ENCODE assay signal across 20 cellular contexts in the genomic region with DNA sequence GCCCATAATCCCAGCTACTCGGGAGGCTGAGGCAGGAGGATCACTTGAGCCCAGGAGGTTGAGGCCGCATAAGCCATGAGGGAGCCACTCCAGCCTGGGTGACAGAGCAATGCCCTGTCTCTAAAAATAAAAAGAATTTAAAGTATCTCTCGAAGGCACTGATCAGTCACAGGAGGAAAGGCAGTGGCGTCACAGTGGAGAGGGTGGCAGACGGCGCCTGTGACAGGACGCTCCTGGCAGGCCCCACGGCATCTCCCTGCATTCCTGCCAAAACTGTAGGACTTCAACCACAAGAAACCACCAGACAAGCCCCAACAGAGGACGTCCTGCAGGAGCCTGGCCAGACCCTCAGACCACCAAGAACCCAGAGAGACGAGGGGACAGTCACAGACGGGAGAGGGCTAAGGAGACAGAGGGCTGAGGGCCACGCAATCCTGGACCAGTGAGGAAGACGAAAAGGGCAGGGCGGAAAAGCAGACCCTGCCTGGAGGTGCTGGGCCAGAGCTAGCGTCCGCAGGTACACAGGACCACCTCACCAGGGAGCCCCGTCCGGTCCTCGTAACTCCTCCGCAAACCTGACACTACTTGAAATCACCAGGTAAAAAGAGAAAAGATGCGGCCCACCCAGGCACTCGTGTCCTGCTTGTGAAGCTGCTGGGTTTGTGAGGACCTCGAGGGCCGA. TPM values are rescaled to one million over a fixed set of nuclear protein-coding genes. Genes with fewer than 3 reads are reported as not detected.
A peak's percentile ranks its signal among the peaks of the same experiment; 100 is the strongest.
DNase-seq lines count a peak whose midpoint lies in the region; ATAC-seq and TF ChIP-seq lines count a peak whose summit lies in the region.
"Had no signal": no experiment of that assay in that cellular context is flagged by ENCODE, and none has a peak within 500 bp of the region (broad histone marks: within the 10 kb centered on the region; RNA-seq: fewer than 3 reads in every experiment).

No MANE protein-coding gene starts in this region.

- H3K9ac ChIP-seq in HUES6 (ENCODE audit: low read length): peak overlapping the region; percentile 29

- peak overlapping the region; percentile 74 to 100 (median 89) for H3K27ac Mint-ChIP-seq in CD14-positive monocyte
- H3K27ac Mint-ChIP-seq in nephron progenitor cell: peak overlapping the region; percentile 86
- H3K27ac Mint-ChIP-seq in mesothelial cell of epicardium: no peak overlapping the region
- H3K27ac Mint-ChIP-seq: CD8-positive, alpha-beta T cell had no signal

- H3K9me3 Mint-ChIP-seq in CD14-positive monocyte (no peaks in the 10 kb centered on the region), nephron progenitor cell (peaks cover 11% of the 10 kb centered on the region), mesothelial cell of epicardium (peaks cover 4% of the 10 kb centered on the region)
- H3K9me3 Mint-ChIP-seq: CD8-positive, alpha-beta T cell; naive B cell had no signal

- peaks cover 52 to 59% of the 10 kb centered on the region in 2 donors for H3K36me3 Mint-ChIP-seq in CD14-positive monocyte
- H3K36me3 Mint-ChIP-seq in nephron progenitor cell (ENCODE audit: low read depth): peaks cover 34% of the 10 kb centered on the region
- H3K36me3 Mint-ChIP-seq in mesothelial cell of epicardium: peaks cover 22% of the 10 kb centered on the region

- peaks cover 0 to 6% (median 0%) of the 10 kb centered on the region in 3 donors for H3K27me3 Mint-ChIP-seq in CD14-positive monocyte (ENCODE audit: low read depth in 3 of 3)
- H3K27me3 Mint-ChIP-seq in nephron progenitor cell (ENCODE audit: low read depth, poor library complexity): peaks cover 3% of the 10 kb centered on the region
- no peaks in the 10 kb centered on the region for H3K27me3 Mint-ChIP-seq in mesothelial cell of epicardium (ENCODE audit: low read depth)

- peaks cover 10% of the 10 kb centered on the region; the same call in 1 of the 2 replicates for H3K9me3 ChIP-seq in HUES6 (ENCODE audit: control insufficient read depth, insufficient read depth, low read depth, low read length)
- H3K9me3 ChIP-seq: prostate gland, suprapubic skin had no signal

- H3K27ac ChIP-seq in HUES6 (ENCODE audit: low read depth, low read length) (no peak overlapping the region), dorsolateral prefrontal cortex (peak overlapping the region in 57 of 59 donors; percentile 18 to 100 (median 98))
- H3K27ac ChIP-seq: cardiac muscle cell, prostate gland, suprapubic skin had no signal

- H3K4me1 ChIP-seq in HUES6 (ENCODE audit: control insufficient read depth, insufficient read depth, low read length): no peaks in the 10 kb centered on the region

- H3K4me1 Mint-ChIP-seq in CD14-positive monocyte: peaks cover 47% of the 10 kb centered on the region
- peaks cover 22% of the 10 kb centered on the region for H3K4me1 Mint-ChIP-seq in nephron progenitor cell
- peaks cover 13% of the 10 kb centered on the region for H3K4me1 Mint-ChIP-seq in mesothelial cell of epicardium

- no peak for ATAC-seq in GM21528 (IDR thresholded peaks at IDR 0.05; ENCODE audit: low FRiP score, unreplicated experiment)
- ATAC-seq: activated CD4-positive, CD25-positive, alpha-beta regulatory T cell treated with anti-CD3 and anti-CD28 coated beads, Interleukin-2, amount 50 U/mL, for 24 hours; CD8-positive, alpha-beta T cell; Panc1 had no signal

- TF ChIP-seq CTCF in CD14-positive monocyte (IDR thresholded peaks at IDR 0.05) (no peak), dorsolateral prefrontal cortex (IDR thresholded peaks at IDR 0.05 in 54 of 56, conservative IDR thresholded peaks at IDR 0.05 in 2 of 56; ENCODE audit: low read depth in 1 of 56, partially characterized antibody in 56 of 56) (no peak), nephron progenitor cell (IDR thresholded peaks at IDR 0.05) (no peak), mesothelial cell of epicardium (IDR thresholded peaks at IDR 0.05; ENCODE audit: unreplicated experiment) (no peak)

- H3K36me3 ChIP-seq in HUES6 (ENCODE audit: control insufficient read depth, insufficient read depth, low read length): peaks cover 54% of the 10 kb centered on the region

- no peak overlapping the region for H3K4me3 ChIP-seq in HUES6 (ENCODE audit: low read depth, low read length)
- H3K4me3 ChIP-seq in dorsolateral prefrontal cortex: peak overlapping the region in 1 of 59 donors; percentile 92
- H3K4me3 ChIP-seq: cardiac muscle cell, prostate gland, suprapubic skin had no signal

- H3K4me3 Mint-ChIP-seq in CD14-positive monocyte (no peak overlapping the region), nephron progenitor cell (no peak overlapping the region), mesothelial cell of epicardium (no peak overlapping the region)
- H3K4me3 Mint-ChIP-seq: CD8-positive, alpha-beta T cell had no signal

- DNase-seq in CD14-positive monocyte (ENCODE audit: low spot score) (no peak), dorsolateral prefrontal cortex (no peak), nephron progenitor cell (no peak), mesothelial cell of epicardium (ENCODE audit: low spot score in 2 of 2, unreplicated experiment in 2 of 2) (no peak), erythroblast (lab: John Stamatoyannopoulos, UW) (no peak)
- DNase-seq: CD8-positive, alpha-beta T cell; DMS53; head of caudate nucleus; mammary epithelial cell; naive B cell; NCI-H1694; small intestine; stimulated activated CD4-positive, alpha-beta T cell treated with anti-CD3 and anti-CD28 coated beads, Interleukin-4, amount 100 ng/mL, for 24 hours had no signal

- no peak for TF ChIP-seq POLR2A in erythroblast (IDR thresholded peaks at IDR 0.05; ENCODE audit: low read length)

- H3K27me3 ChIP-seq in HUES6 (ENCODE audit: control insufficient read depth, insufficient read depth, low read length) (no peaks in the 10 kb centered on the region), dorsolateral prefrontal cortex (no peaks in the 10 kb centered on the region)
- H3K27me3 ChIP-seq: cardiac muscle cell, suprapubic skin had no signal

- intact Hi-C loops in CD14-positive monocyte (cut with micrococcal nuclease) (loop anchor here in 1 of 2 donors (10.0 kb wide), 1 partner anchor 296 kb away; a partner anchor contains a TSS), dorsolateral prefrontal cortex (cut with DNase I) (no loop called here)

RNA-seq across cellular contexts. Expression of a gene that starts 5.9 kb away (rescaled TPM):
- polyA plus RNA-seq in CD14-positive monocyte: 100 to 1,000 TPM; 443 to 445 TPM
- total RNA-seq in dorsolateral prefrontal cortex (100 to 1,000 TPM in 68 of 120 experiments, 10 to 100 TPM in 52; 67.4 to 242 (median 102) TPM), mesothelial cell of epicardium (81.7 to 89.4 TPM (median 83.2 TPM) in 3 replicates)

RNA-seq across cellular contexts. Expression of a gene that starts 34.2 kb away (rescaled TPM):
- 10 to 100 TPM; 10.1 to 10.3 TPM for polyA plus RNA-seq in CD14-positive monocyte
- total RNA-seq in dorsolateral prefrontal cortex (100 to 1,000 TPM in 19 of 120 experiments, 10 to 100 TPM in 101; 50.7 to 122 (median 86.8) TPM), mesothelial cell of epicardium (35.1 to 41.5 TPM (median 39.3 TPM) in 3 replicates)

RNA-seq across cellular contexts. Expression of a gene that starts 36.2 kb away (rescaled TPM):
- under 1 TPM in 1 of 2 donors, not detected in 1; 0.09 TPM for polyA plus RNA-seq in CD14-positive monocyte
- total RNA-seq in dorsolateral prefrontal cortex (1 to 10 TPM; 1.5 to 6.7 (median 3.8) TPM), mesothelial cell of epicardium (3.0 to 3.4 TPM (median 3.2 TPM) in 3 replicates)

RNA-seq across cellular contexts. Expression of a gene that starts 51.1 kb away (rescaled TPM):
- polyA plus RNA-seq in CD14-positive monocyte: 10 to 100 TPM in 1 of 2 donors, 1 to 10 TPM in 1; 9.3 to 12.4 TPM
- 10 to 100 TPM; 32.5 to 82.7 (median 53.2) TPM for total RNA-seq in dorsolateral prefrontal cortex
- 39.0 to 49.7 TPM (median 42.1 TPM) in 3 replicates for total RNA-seq in mesothelial cell of epicardium

RNA-seq across cellular contexts. Expression of a gene that starts 59.3 kb away (rescaled TPM):
- polyA plus RNA-seq in CD14-positive monocyte: under 1 TPM in 1 of 2 donors, not detected in 1; 0.18 TPM
- total RNA-seq in dorsolateral prefrontal cortex (under 1 TPM in 21 of 120 experiments, not detected in 99; 0.08 to 0.70 (median 0.20) TPM), mesothelial cell of epicardium (29.7 to 32.3 TPM (median 30.6 TPM) in 3 replicates)
